In the genomic region with DNA sequence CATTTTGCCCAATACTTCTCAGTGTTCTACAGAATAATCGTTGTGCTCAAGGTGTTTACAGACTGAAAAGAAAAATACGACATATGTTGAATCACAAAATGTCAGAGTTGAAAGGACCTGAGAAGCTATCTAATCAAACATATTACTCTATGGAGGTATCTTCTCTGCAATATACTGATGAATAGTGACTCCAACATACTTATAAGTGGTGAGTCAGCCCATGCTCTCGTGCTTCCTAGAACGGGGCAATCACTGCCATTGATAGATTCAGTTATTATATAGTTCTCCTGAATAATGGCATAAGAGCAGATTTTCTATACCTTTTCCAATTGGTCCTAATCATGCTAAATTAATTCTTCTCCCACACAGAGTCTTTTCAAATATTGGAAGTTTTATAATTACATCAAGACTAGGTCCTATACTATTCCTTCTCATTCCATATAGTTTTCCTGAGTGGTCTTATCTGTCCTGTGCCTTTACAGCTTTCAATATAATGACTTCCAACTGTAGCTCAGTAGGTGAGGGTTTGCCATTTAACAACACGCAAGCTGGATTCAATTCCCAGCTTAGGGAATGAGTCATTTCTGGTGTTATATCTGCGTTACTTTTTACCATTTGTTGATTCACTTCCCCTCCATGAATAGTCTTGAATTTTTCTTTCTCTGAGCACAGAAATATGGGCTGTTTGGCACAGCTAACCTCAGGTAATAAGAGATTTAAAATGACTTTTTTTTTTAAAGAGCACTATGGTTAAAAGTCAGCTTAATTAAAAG, we compare ENCODE assay signal across 20 cellular contexts.
DNase-seq lines count a peak whose midpoint lies in the region; ATAC-seq, FAIRE-seq and TF ChIP-seq lines count a peak whose summit lies in the region.
"Had no signal": no experiment of that assay in that cellular context is flagged by ENCODE, and none has a peak within 500 bp of the region (broad histone marks: within the 10 kb centered on the region; RNA-seq: fewer than 3 reads in every experiment).

No MANE protein-coding gene starts in this region.

- H3K4me1 ChIP-seq in GM23248 (ENCODE audit: insufficient read depth): no peaks in the 10 kb centered on the region
- no peaks in the 10 kb centered on the region for H3K4me1 ChIP-seq in PC-3 (ENCODE audit: insufficient read depth, low read length)
- no peaks in the 10 kb centered on the region for H3K4me1 ChIP-seq in endothelial cell of umbilical vein (ENCODE audit: control insufficient read depth, extremely low read depth, insufficient read depth, low read length)
- no peaks in the 10 kb centered on the region for H3K4me1 ChIP-seq in osteoblast (ENCODE audit: insufficient read depth, low read length)
- H3K4me1 ChIP-seq in neural progenitor cell: no peaks in the 10 kb centered on the region

- intact Hi-C loops in PC-3 (cut with micrococcal nuclease): no loop called here
- intact Hi-C loops in endothelial cell of umbilical vein (cut with micrococcal nuclease): no loop called here

- H3K9me1 ChIP-seq in endothelial cell of umbilical vein (replicated peaks; ENCODE audit: control insufficient read depth, extremely low read depth, insufficient read depth, low read length): no peaks in the 10 kb centered on the region

- BruUV-seq in PC-3 (replicated peaks; lab: Mats Ljungman, UMichigan): no TSS peak
- no TSS peak for BruUV-seq in endothelial cell of umbilical vein (replicated peaks; lab: Mats Ljungman, UMichigan)

- H3K4me3 ChIP-seq in GM23248 (no peak overlapping the region), PC-3 (ENCODE audit: low read length) (no peak overlapping the region), endothelial cell of umbilical vein (replicated peaks in 1 of 3; ENCODE audit: insufficient read depth in 1 of 3, low read depth in 1 of 3, low read length in 3 of 3) (no peak overlapping the region), osteoblast (ENCODE audit: insufficient read depth, low read length) (no peak overlapping the region), neural progenitor cell (no peak overlapping the region)

- POLR2A ChIA-PET in PC-3 (lab: Charles Lee; ENCODE audit: unreplicated experiment): no interaction called here
- POLR2A ChIA-PET in endothelial cell of umbilical vein (lab: Charles Lee): interaction anchor here (0.7 kb wide), 2 partner anchors 191 to 546 kb away, joined by 3 read pairs; no protein-coding TSS in a partner anchor

- H3K9me2 ChIP-seq in GM23248 (ENCODE audit: insufficient read depth): no peaks in the 10 kb centered on the region
- no peaks in the 10 kb centered on the region for H3K9me2 ChIP-seq in PC-3 (replicated peaks; ENCODE audit: low read length)

- FAIRE-seq in endothelial cell of umbilical vein (lab: Jason Lieb, UNC): peak; percentile 70
- FAIRE-seq: H1, HTR-8/SVneo had no signal

- no peaks in the 10 kb centered on the region for H3K27me3 Mint-ChIP-seq in neural progenitor cell (ENCODE audit: insufficient read depth, low read depth)
- H3K27me3 Mint-ChIP-seq: CD4-positive, CD25-positive, alpha-beta regulatory T cell had no signal

- no peaks in the 10 kb centered on the region for H3K4me1 Mint-ChIP-seq in neural progenitor cell
- H3K4me1 Mint-ChIP-seq: CD4-positive, CD25-positive, alpha-beta regulatory T cell had no signal

- no peaks in the 10 kb centered on the region for H3K9me3 ChIP-seq in GM23248 (ENCODE audit: low read depth)
- H3K9me3 ChIP-seq in PC-3 (ENCODE audit: low read length): peaks cover 7% of the 10 kb centered on the region; the same call in 1 of the 2 replicates
- H3K9me3 ChIP-seq in endothelial cell of umbilical vein (replicated peaks; ENCODE audit: control insufficient read depth, insufficient read depth, low read length): no peaks in the 10 kb centered on the region
- peaks cover 3% of the 10 kb centered on the region for H3K9me3 ChIP-seq in osteoblast (ENCODE audit: low read depth, low read length)
- peaks cover 9% of the 10 kb centered on the region for H3K9me3 ChIP-seq in neural progenitor cell (ENCODE audit: low read depth)

- in situ Hi-C loops in GM23248 (cut with MboI): no loop called here

- H3K27me3 ChIP-seq in GM23248 (replicated peaks; ENCODE audit: insufficient read depth) (no peaks in the 10 kb centered on the region), PC-3 (ENCODE audit: low read length) (no peaks in the 10 kb centered on the region), endothelial cell of umbilical vein (ENCODE audit: control insufficient read depth in 2 of 2, insufficient read depth in 2 of 2, low read length in 2 of 2) (no peaks in the 10 kb centered on the region), osteoblast (ENCODE audit: insufficient read depth, low read length) (no peaks in the 10 kb centered on the region), neural progenitor cell (no peaks in the 10 kb centered on the region)

- H3K9me3 Mint-ChIP-seq in neural progenitor cell: peaks cover 34% of the 10 kb centered on the region

- H4K20me1 ChIP-seq in GM23248 (ENCODE audit: insufficient read depth) (no peaks in the 10 kb centered on the region; the same call in 1 of the 2 replicates), PC-3 (ENCODE audit: low read length) (no peaks in the 10 kb centered on the region), endothelial cell of umbilical vein (replicated peaks; ENCODE audit: control insufficient read depth, extremely low read depth, insufficient read depth, low read length) (no peaks in the 10 kb centered on the region), osteoblast (ENCODE audit: insufficient read depth, low read length) (no peaks in the 10 kb centered on the region), neural progenitor cell (ENCODE audit: low read depth) (no peaks in the 10 kb centered on the region)

- TF ChIP-seq POLR2A in endothelial cell of umbilical vein (IDR thresholded peaks at IDR 0.05; ENCODE audit: low read depth, low read length): no peak

- no peaks in the 10 kb centered on the region for H3K36me3 Mint-ChIP-seq in neural progenitor cell
- H3K36me3 Mint-ChIP-seq: CD4-positive, CD25-positive, alpha-beta regulatory T cell had no signal

- H3K4me2 ChIP-seq in GM23248 (ENCODE audit: unreplicated experiment) (no peak overlapping the region), PC-3 (ENCODE audit: low read length) (no peak overlapping the region), endothelial cell of umbilical vein (ENCODE audit: insufficient read depth, low read length) (no peak overlapping the region), osteoblast (ENCODE audit: insufficient read depth, low read length) (no peak overlapping the region), neural progenitor cell (no peak overlapping the region)

- TF ChIP-seq CTCF in PC-3 (conservative IDR thresholded peaks at IDR 0.05; ENCODE audit: low read depth, low read length) (no peak), endothelial cell of umbilical vein (IDR thresholded peaks at IDR 0.05; ENCODE audit: extremely low read depth in 1 of 2, insufficient read depth in 1 of 2, low read depth in 1 of 2, low read length in 2 of 2) (no peak), osteoblast (IDR thresholded peaks at IDR 0.05; ENCODE audit: extremely low read depth, low read depth, low read length) (no peak), neural progenitor cell (IDR thresholded peaks at IDR 0.05) (no peak)

- H3K27ac Mint-ChIP-seq in neural progenitor cell: no peak overlapping the region
- H3K27ac Mint-ChIP-seq: CD4-positive, CD25-positive, alpha-beta regulatory T cell had no signal

- H3K9ac ChIP-seq in GM23248: no peak overlapping the region
- no peak overlapping the region for H3K9ac ChIP-seq in PC-3 (ENCODE audit: low read length)
- H3K9ac ChIP-seq in endothelial cell of umbilical vein (replicated peaks; ENCODE audit: extremely low read depth, insufficient read depth, low read length): no peak overlapping the region
- H3K9ac ChIP-seq in neural progenitor cell: no peak overlapping the region

- dilution Hi-C loops in endothelial cell of umbilical vein (cut with MboI; ENCODE audit: extremely low pct_ligation_motif_present, low sequenced_read_pairs): no loop called here

- H3K79me2 ChIP-seq in GM23248 (ENCODE audit: insufficient read depth) (no peaks in the 10 kb centered on the region), PC-3 (ENCODE audit: low read length) (no peaks in the 10 kb centered on the region), endothelial cell of umbilical vein (ENCODE audit: control insufficient read depth, insufficient read depth, low read length) (no peaks in the 10 kb centered on the region), osteoblast (ENCODE audit: insufficient read depth, low read length) (no peaks in the 10 kb centered on the region), neural progenitor cell (ENCODE audit: low read depth) (no peaks in the 10 kb centered on the region)

- no peak overlapping the region for H3K4me3 Mint-ChIP-seq in neural progenitor cell
- H3K4me3 Mint-ChIP-seq: CD4-positive, CD25-positive, alpha-beta regulatory T cell had no signal

- 45 to 51% methylated on average over 6 of the region's 6 CpGs for WGBS in GM23248 (ENCODE audit: low coverage in 1 of 2, low lambda C conversion rate in 2 of 2, missing lambda C conversion rate in 2 of 2), 2 experiments

- DNase-seq in GM23248 (peak; percentile 2), PC-3 (no peak), endothelial cell of umbilical vein (ENCODE audit: low read depth, low spot score) (peak; percentile 12), osteoblast (ENCODE audit: insufficient read length, low spot score, missing footprints) (peak; percentile 77), GDM1 (lab: John Stamatoyannopoulos, UW) (no peak), neural progenitor cell (ENCODE audit: low spot score) (no peak)
- DNase-seq: CD4-positive, CD25-positive, alpha-beta regulatory T cell; DMS153; DND-41; KBM-7; MM.1S; NCI-H1694; NCI-H2029 treated with DMSO at 0.1 percent for 48 hours; NCI-H69; SHP77 treated with DMSO at 0.1 percent for 48 hours had no signal

- ATAC-seq in PC-3 (no peak), HG02642 (IDR thresholded peaks at IDR 0.05; ENCODE audit: poor library complexity, unreplicated experiment) (no peak)
- ATAC-seq: HCT116, Panc1 had no signal

- H2AFZ ChIP-seq in GM23248 (no peak overlapping the region), PC-3 (ENCODE audit: low read length) (no peak overlapping the region), endothelial cell of umbilical vein (ENCODE audit: low read depth, low read length) (no peak overlapping the region), osteoblast (ENCODE audit: low read length) (no peak overlapping the region), neural progenitor cell (replicated peaks) (no peak overlapping the region)

- CTCF ChIA-PET in PC-3 (lab: Charles Lee) (no interaction called here), endothelial cell of umbilical vein (lab: Charles Lee) (interaction anchor here (0.7 to 1.4 kb wide), 2 partner anchors 12 to 504 kb away, joined by 3 read pairs; no protein-coding TSS in a partner anchor)

- no peaks in the 10 kb centered on the region for H3K36me3 ChIP-seq in GM23248 (ENCODE audit: low read depth)
- H3K36me3 ChIP-seq in PC-3 (ENCODE audit: low read depth, low read length): no peaks in the 10 kb centered on the region; the same call in 1 of the 2 replicates
- no peaks in the 10 kb centered on the region for H3K36me3 ChIP-seq in endothelial cell of umbilical vein (ENCODE audit: control insufficient read depth in 2 of 2, extremely low read depth in 1 of 2, insufficient read depth in 2 of 2, low read length in 2 of 2)
- no peaks in the 10 kb centered on the region for H3K36me3 ChIP-seq in osteoblast (ENCODE audit: insufficient read depth, low read length)
- no peaks in the 10 kb centered on the region for H3K36me3 ChIP-seq in neural progenitor cell

- H3K27ac ChIP-seq in GM23248 (no peak overlapping the region), PC-3 (ENCODE audit: low read length) (peak overlapping the region; percentile 43; the same call in 1 of the 2 replicates), endothelial cell of umbilical vein (ENCODE audit: insufficient read depth, low read depth, low read length) (no peak overlapping the region), osteoblast (ENCODE audit: low read depth, low read length) (no peak overlapping the region), neural progenitor cell (no peak overlapping the region)

- H3F3A ChIP-seq in GM23248 (ENCODE audit: insufficient read depth) (no peaks in the 10 kb centered on the region), PC-3 (ENCODE audit: low read length, unreplicated experiment) (no peaks in the 10 kb centered on the region), neural progenitor cell (ENCODE audit: low read depth) (no peaks in the 10 kb centered on the region)

Comparison
In these comparisons a context has a peak if more than half of its experiments do, and no peak if none do; other contexts are left out.
1. DNase-seq: peak in GM23248 (single experiment), endothelial cell of umbilical vein (single experiment) and osteoblast (single experiment); none in PC-3 (single experiment), GDM1 (single experiment) and neural progenitor cell (single experiment).